8 cellular contexts compared by ENCODE assay signal in the genomic region with DNA sequence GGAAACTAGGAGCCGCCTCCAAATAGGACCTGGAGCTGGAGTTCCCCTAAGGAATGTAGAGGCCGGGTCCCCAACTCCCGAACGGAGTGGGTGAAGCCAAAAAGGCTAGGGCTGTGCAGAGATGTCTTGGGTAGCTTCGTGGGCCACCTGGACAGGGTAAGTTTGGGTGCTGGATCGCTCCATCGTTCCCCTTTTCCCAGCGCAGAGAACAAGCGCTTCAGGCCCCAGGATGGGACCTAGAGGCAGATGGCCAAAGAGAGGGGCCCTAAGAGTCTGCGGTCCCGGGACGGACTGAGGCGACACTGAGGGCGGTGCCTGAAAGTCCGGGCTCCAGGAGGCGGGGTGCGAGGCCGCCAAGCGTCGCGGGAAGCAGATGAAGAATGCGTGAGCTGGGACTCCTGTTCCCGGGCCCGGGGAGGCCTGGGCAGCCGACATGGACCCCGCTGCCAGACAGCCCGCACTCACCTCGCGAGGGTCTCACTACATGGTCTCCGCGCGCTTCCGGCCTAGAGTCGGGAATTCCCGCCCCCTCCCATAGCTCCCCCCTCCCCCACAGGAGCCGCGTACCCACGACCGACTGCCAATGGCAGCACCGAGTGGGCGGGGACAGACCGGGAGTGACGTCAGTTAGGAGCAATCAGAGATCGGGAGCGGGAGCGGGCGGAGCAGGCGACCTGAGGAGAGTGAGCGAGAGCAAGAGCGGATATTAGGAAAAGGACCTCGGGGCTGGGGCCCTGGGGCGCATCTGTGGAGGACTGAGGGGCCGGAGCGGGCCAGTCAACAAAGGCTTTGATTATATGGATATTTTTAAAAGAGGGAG. TPM values are rescaled to one million over a fixed set of nuclear protein-coding genes. Genes with fewer than 3 reads are reported as not detected.
DNase-seq lines count a peak whose midpoint lies in the region; ATAC-seq and TF ChIP-seq lines count a peak whose summit lies in the region.

A gene with protein sequence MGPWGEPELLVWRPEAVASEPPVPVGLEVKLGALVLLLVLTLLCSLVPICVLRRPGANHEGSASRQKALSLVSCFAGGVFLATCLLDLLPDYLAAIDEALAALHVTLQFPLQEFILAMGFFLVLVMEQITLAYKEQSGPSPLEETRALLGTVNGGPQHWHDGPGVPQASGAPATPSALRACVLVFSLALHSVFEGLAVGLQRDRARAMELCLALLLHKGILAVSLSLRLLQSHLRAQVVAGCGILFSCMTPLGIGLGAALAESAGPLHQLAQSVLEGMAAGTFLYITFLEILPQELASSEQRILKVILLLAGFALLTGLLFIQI (minus strand): TSS at position 508 of the 820 bp plus-strand sequence. CDS start 822 bp downstream, outside the sequence.

- peaks cover 26 to 61% of the 10 kb centered on the region in 2 experiments for H3K4me1 ChIP-seq in HCT116 (ENCODE audit: control insufficient read depth in 1 of 2, insufficient read depth in 2 of 2, low read length in 2 of 2)
- H3K4me1 ChIP-seq in neural progenitor cell, result peaks cover 27% of the 10 kb centered on the region
- peaks cover 44% of the 10 kb centered on the region for H3K4me1 ChIP-seq in stomach smooth muscle (ENCODE audit: control insufficient read depth, insufficient read depth, low read length)

- ATAC-seq in HCT116, result peak; percentile 69

- H3K9me2 ChIP-seq in HCT116 (ENCODE audit: insufficient read depth), result no peaks in the 10 kb centered on the region

- H3K79me2 ChIP-seq in HCT116 (ENCODE audit: insufficient read depth, low read length) (peaks cover 34% of the 10 kb centered on the region), neural progenitor cell (ENCODE audit: low read depth) (peaks cover 61% of the 10 kb centered on the region)

- peaks cover 58% of the 10 kb centered on the region for H3F3A ChIP-seq in neural progenitor cell (ENCODE audit: low read depth)

- peaks cover 19% of the 10 kb centered on the region for H3K36me3 Mint-ChIP-seq in neural progenitor cell

- H3K4me2 ChIP-seq in HCT116 (ENCODE audit: low read length) (peak within 1 kb of the TSS; percentile 86), neural progenitor cell (peak within 1 kb of the TSS; percentile 91)

- POLR2A ChIA-PET in HCT116 (lab: Charles Lee), result interaction anchor here (0.8 to 2.8 kb wide), 6 partner anchors 11 to 41 kb away, joined by 3 to 18 read pairs (median 4); a partner anchor contains a TSS

- TF ChIP-seq RAD21 in HCT116 (IDR thresholded peaks at IDR 0.05; ENCODE audit: low read depth), result no peak

- H3K9ac ChIP-seq in HCT116 (ENCODE audit: low read length), result peak within 1 kb of the TSS; percentile 96
- peak within 1 kb of the TSS; percentile 71 for H3K9ac ChIP-seq in neural progenitor cell
- H3K9ac ChIP-seq in stomach smooth muscle (ENCODE audit: low read length in 2 of 2), result peak within 1 kb of the TSS; percentile 90 to 93

- H3K36me3 ChIP-seq in HCT116 (ENCODE audit: control insufficient read depth in 1 of 2, insufficient read depth in 2 of 2, low read length in 2 of 2) (peaks cover 5 to 11% of the 10 kb centered on the region in 2 experiments; a peak in 1 of 4 replicates), neural progenitor cell (no peaks in the 10 kb centered on the region), stomach smooth muscle (ENCODE audit: control insufficient read depth in 2 of 2, insufficient read depth in 2 of 2, low read length in 2 of 2) (peaks cover 12 to 15% of the 10 kb centered on the region in 2 donors)

- H3K27ac ChIP-seq in HCT116 (ENCODE audit: low read depth, low read length), result peak within 1 kb of the TSS; percentile 93
- H3K27ac ChIP-seq in neural progenitor cell, result peak within 1 kb of the TSS; percentile 94
- peak within 1 kb of the TSS; percentile 87 for H3K27ac ChIP-seq in stomach smooth muscle (ENCODE audit: low read length)

- intact Hi-C loops in HCT116 (cut with micrococcal nuclease), result loop anchor here (5.0 kb wide), 1 partner anchor 181 kb away; no protein-coding TSS in a partner anchor

- TSS peak; percentile 43 for BruUV-seq in HCT116 (replicated peaks; lab: Mats Ljungman, UMichigan)

- peaks cover 7% of the 10 kb centered on the region for H3K27me3 Mint-ChIP-seq in neural progenitor cell (ENCODE audit: insufficient read depth, low read depth)

- in situ Hi-C loops in SK-MEL-5 (cut with HindIII; ENCODE audit: low pct_unique_long_range_greater_than_20kb, low sequenced_read_pairs), result no loop called here

- H3K4me1 Mint-ChIP-seq in neural progenitor cell, result peaks cover 63% of the 10 kb centered on the region

- no peaks in the 10 kb centered on the region for H3K9me3 Mint-ChIP-seq in neural progenitor cell

- TF ChIP-seq CTCF in HCT116 (IDR thresholded peaks at IDR 0.05 in 2 of 3, conservative IDR thresholded peaks at IDR 0.05 in 1 of 3; ENCODE audit: borderline replicate concordance in 1 of 3, insufficient read depth in 1 of 3, low read depth in 2 of 3, low read length in 2 of 3) (no peak), NB4 (IDR thresholded peaks at IDR 0.05; ENCODE audit: low read depth, low read length) (no peak), foreskin fibroblast (IDR thresholded peaks at IDR 0.05; ENCODE audit: low read depth, low read length) (no peak), neural progenitor cell (IDR thresholded peaks at IDR 0.05) (no peak)

- H3K27me3 ChIP-seq in HCT116 (ENCODE audit: insufficient read depth, low read length), result no peaks in the 10 kb centered on the region
- no peaks in the 10 kb centered on the region for H3K27me3 ChIP-seq in neural progenitor cell
- H3K27me3 ChIP-seq in stomach smooth muscle (ENCODE audit: control insufficient read depth in 1 of 2, insufficient read depth in 2 of 2, low read length in 2 of 2), result no peaks in the 10 kb centered on the region

- RAD21 ChIA-PET in HCT116 (lab: Charles Lee; ENCODE audit: low non-redundant PET in 1 of 2, low total read pairs in 2 of 2, uncharacterized antibody in 2 of 2, unreplicated experiment in 2 of 2), result interaction anchor here in 1 of 2 experiments (0.9 kb wide), 1 partner anchor 14 kb away, joined by 3 read pairs; a partner anchor contains a TSS

- TF ChIP-seq POLR2A in HCT116 (IDR thresholded peaks at IDR 0.05; ENCODE audit: borderline replicate concordance, extremely low read depth, insufficient read depth, insufficient read length) (peak; percentile 90), NB4 (IDR thresholded peaks at IDR 0.05; ENCODE audit: extremely low read depth, insufficient read length) (peak; percentile 61)

- CTCF ChIA-PET in HCT116 (lab: Charles Lee), result interaction anchor here (0.8 to 2.1 kb wide), 2 partner anchors 17 to 24 kb away, joined by 3 to 9 read pairs; a partner anchor contains a TSS

- H4K20me1 ChIP-seq in HCT116 (ENCODE audit: insufficient read depth) (no peaks in the 10 kb centered on the region), neural progenitor cell (ENCODE audit: low read depth) (peaks cover 7% of the 10 kb centered on the region)

- H3K9me3 ChIP-seq in HCT116 (ENCODE audit: control insufficient read depth in 1 of 2, insufficient read depth in 1 of 2, low read depth in 1 of 2, low read length in 2 of 2) (no peaks in the 10 kb centered on the region), neural progenitor cell (ENCODE audit: low read depth) (no peaks in the 10 kb centered on the region), stomach smooth muscle (ENCODE audit: control insufficient read depth in 2 of 2, low read length in 2 of 2) (no peaks in the 10 kb centered on the region)

- peak within 1 kb of the TSS; percentile 94 to 97 for H3K4me3 ChIP-seq in HCT116 (replicated peaks in 1 of 2; ENCODE audit: low read depth in 1 of 2, low read length in 2 of 2)
- H3K4me3 ChIP-seq in NB4 (ENCODE audit: low read depth, low read length), result peak within 1 kb of the TSS; percentile 84
- peak within 1 kb of the TSS; percentile 75 to 76 for H3K4me3 ChIP-seq in foreskin fibroblast (ENCODE audit: low read depth in 1 of 2, low read length in 2 of 2)
- peak within 1 kb of the TSS; percentile 63 for H3K4me3 ChIP-seq in neural progenitor cell
- H3K4me3 ChIP-seq in stomach smooth muscle (ENCODE audit: low read length in 2 of 2), result peak within 1 kb of the TSS; percentile 88 to 93

- peak within 1 kb of the TSS; percentile 88 for H3K4me3 Mint-ChIP-seq in neural progenitor cell

- peak within 1 kb of the TSS; percentile 97 for H3K27ac Mint-ChIP-seq in neural progenitor cell

- DNase-seq in ELF-1 (ENCODE audit: low read depth, low spot score) (peak; percentile 99), HCT116 (ENCODE audit: low read depth, low spot score) (peak; percentile 94), NB4 (ENCODE audit: low read depth) (peak; percentile 96), SK-MEL-5 (ENCODE audit: low read depth, low spot score) (peak; percentile 99), foreskin fibroblast (peak; percentile 95 to 98), neural progenitor cell (ENCODE audit: low spot score) (peak; percentile 99)
- peak; percentile 83 for DNase-seq in activated gamma-delta T cell treated with anti-CD3 and anti-CD28 coated beads, Interleukin-2, amount 50 U/mL, for 16 hours (ENCODE audit: low read depth)

- H2AFZ ChIP-seq in HCT116 (ENCODE audit: low read depth, low read length, poor library complexity, severe bottlenecking), result no peak within 1 kb of the TSS
- H2AFZ ChIP-seq in neural progenitor cell (replicated peaks), result peak within 1 kb of the TSS; percentile 19

TF ChIP-seq in HCT116, 20 proteins besides CTCF, POLR2A, EP300 and RAD21:
- TF ChIP-seq ZFX (IDR thresholded peaks at IDR 0.05) (peak; percentile 62; the same call in 1 of the 2 replicates), EZH2phosphoT487 (IDR thresholded peaks at IDR 0.05; ENCODE audit: borderline replicate concordance) (no peak), ELF1 (IDR thresholded peaks at IDR 0.05; ENCODE audit: borderline replicate concordance, low read depth) (no peak), YY1 (IDR thresholded peaks at IDR 0.05; ENCODE audit: extremely low read depth, insufficient replicate concordance, low read depth, low read length) (peak; percentile 41), SIN3A (IDR thresholded peaks at IDR 0.05; ENCODE audit: low read depth) (no peak), SRF (IDR thresholded peaks at IDR 0.05; ENCODE audit: low read depth) (no peak), POLR2AphosphoS5 (IDR thresholded peaks at IDR 0.05; ENCODE audit: low read depth, low read length) (peak; percentile 83)
- TF ChIP-seq, protein P1, sequence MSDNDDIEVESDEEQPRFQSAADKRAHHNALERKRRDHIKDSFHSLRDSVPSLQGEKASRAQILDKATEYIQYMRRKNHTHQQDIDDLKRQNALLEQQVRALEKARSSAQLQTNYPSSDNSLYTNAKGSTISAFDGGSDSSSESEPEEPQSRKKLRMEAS (IDR thresholded peaks at IDR 0.05), result no peak

RNA-seq across cellular contexts. Expression of the gene that starts here (rescaled TPM):
- total RNA-seq in HCT116 (2021; ENCODE audit: unreplicated experiment), result 51.5 TPM
- polyA plus RNA-seq in HCT116 (2012), result 52.2 and 57.3 TPM in 2 replicates
- 240 and 242 TPM in 2 replicates for total RNA-seq in SK-MEL-5 (2014; rRNA removed; shearing (Covaris generic))
- 292 and 318 TPM in 2 replicates for polyA plus RNA-seq in SK-MEL-5 (2015; cell fraction: cytosol; rRNA removed)
- polyA plus RNA-seq in SK-MEL-5 (2015; cell fraction: nucleus; rRNA removed), result 101 and 106 TPM in 2 replicates
- total RNA-seq in neural progenitor cell (ENCODE audit: low replicate concordance), result 73.2 and 131 TPM in 2 replicates

Comparison
In these comparisons a context has a peak if more than half of its experiments do, and no peak if none do; other contexts are left out.
1. Peak in every context shown above with its lines: DNase-seq, ATAC-seq, H3K4me3 ChIP-seq and H3K27ac ChIP-seq.